In the genomic region with DNA sequence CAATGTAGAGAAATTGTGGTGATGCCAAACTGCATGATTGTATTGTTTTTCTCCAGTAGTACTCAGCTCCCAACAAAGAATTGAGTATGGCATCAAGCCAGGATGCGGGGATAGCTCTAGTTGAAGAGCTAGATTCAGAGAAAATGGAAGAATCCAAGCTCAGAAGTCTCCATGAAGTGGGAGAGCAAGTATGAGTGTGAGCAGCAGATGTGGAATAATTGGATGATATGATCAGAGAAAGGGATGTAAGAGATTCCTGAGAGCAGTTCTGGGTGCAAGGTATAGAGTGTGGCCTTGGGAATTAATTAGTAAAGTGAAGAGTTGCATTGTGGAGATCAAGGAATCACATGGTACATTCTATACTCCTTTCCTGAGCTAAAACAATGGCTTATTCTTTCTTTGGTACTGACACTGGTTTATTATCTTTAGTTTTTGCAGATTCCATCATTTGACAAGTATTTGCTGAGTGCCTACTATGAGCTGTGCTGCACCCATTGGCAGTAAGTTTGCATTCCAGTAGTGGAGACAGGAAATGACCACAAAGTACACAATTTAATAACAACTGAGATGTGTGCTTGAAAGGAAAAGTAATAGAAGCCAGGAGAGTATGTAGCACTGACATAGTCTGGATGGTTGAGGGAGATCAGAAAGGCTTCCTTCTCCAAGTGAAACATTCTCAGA, we compare ENCODE assay signal across 13 cellular contexts.
DNase-seq lines count a peak whose midpoint lies in the region; ATAC-seq and TF ChIP-seq lines count a peak whose summit lies in the region.
"Had no signal": no experiment of that assay in that cellular context is flagged by ENCODE, and none has a peak within 500 bp of the region (broad histone marks: within the 10 kb centered on the region; RNA-seq: fewer than 3 reads in every experiment).

No MANE protein-coding gene starts in this region.

- H3K27me3 Mint-ChIP-seq in activated T-helper 17 cell treated with anti-CD3 and anti-CD28 coated beads, Interleukin-2, amount 50 U/mL, for 72 hours: no peaks in the 10 kb centered on the region
- no peaks in the 10 kb centered on the region for H3K27me3 Mint-ChIP-seq in stimulated activated naive CD8-positive, alpha-beta T cell treated with anti-CD3 and anti-CD28 coated beads, Interleukin-15, amount 100 ng/mL, for 72 hours
- no peaks in the 10 kb centered on the region for H3K27me3 Mint-ChIP-seq in CD14-positive monocyte (ENCODE audit: low read depth in 3 of 3)
- H3K27me3 Mint-ChIP-seq: naive thymus-derived CD8-positive, alpha-beta T cell had no signal

- H3K4me3 Mint-ChIP-seq in activated T-helper 17 cell treated with anti-CD3 and anti-CD28 coated beads, Interleukin-2, amount 50 U/mL, for 72 hours: no peak overlapping the region
- H3K4me3 Mint-ChIP-seq in stimulated activated naive CD8-positive, alpha-beta T cell treated with anti-CD3 and anti-CD28 coated beads, Interleukin-15, amount 100 ng/mL, for 72 hours: no peak overlapping the region
- H3K4me3 Mint-ChIP-seq in CD14-positive monocyte: no peak overlapping the region
- H3K4me3 Mint-ChIP-seq: naive thymus-derived CD8-positive, alpha-beta T cell had no signal

- TF ChIP-seq CTCF in CD14-positive monocyte (IDR thresholded peaks at IDR 0.05): no peak

- intact Hi-C loops in CD14-positive monocyte (cut with micrococcal nuclease): no loop called here

- H3K4me1 Mint-ChIP-seq in activated T-helper 17 cell treated with anti-CD3 and anti-CD28 coated beads, Interleukin-2, amount 50 U/mL, for 72 hours: no peaks in the 10 kb centered on the region
- no peaks in the 10 kb centered on the region for H3K4me1 Mint-ChIP-seq in stimulated activated naive CD8-positive, alpha-beta T cell treated with anti-CD3 and anti-CD28 coated beads, Interleukin-15, amount 100 ng/mL, for 72 hours
- no peaks in the 10 kb centered on the region for H3K4me1 Mint-ChIP-seq in CD14-positive monocyte
- H3K4me1 Mint-ChIP-seq: naive thymus-derived CD8-positive, alpha-beta T cell had no signal

- no peak overlapping the region for H3K27ac Mint-ChIP-seq in activated T-helper 17 cell treated with anti-CD3 and anti-CD28 coated beads, Interleukin-2, amount 50 U/mL, for 72 hours
- no peak overlapping the region for H3K27ac Mint-ChIP-seq in stimulated activated naive CD8-positive, alpha-beta T cell treated with anti-CD3 and anti-CD28 coated beads, Interleukin-15, amount 100 ng/mL, for 72 hours
- no peak overlapping the region for H3K27ac Mint-ChIP-seq in CD14-positive monocyte
- H3K27ac Mint-ChIP-seq: naive thymus-derived CD8-positive, alpha-beta T cell had no signal

- H3K9me3 Mint-ChIP-seq in activated T-helper 17 cell treated with anti-CD3 and anti-CD28 coated beads, Interleukin-2, amount 50 U/mL, for 72 hours: no peaks in the 10 kb centered on the region
- H3K9me3 Mint-ChIP-seq in stimulated activated naive CD8-positive, alpha-beta T cell treated with anti-CD3 and anti-CD28 coated beads, Interleukin-15, amount 100 ng/mL, for 72 hours: no peaks in the 10 kb centered on the region
- peaks cover 0 to 2% (median 0%) of the 10 kb centered on the region in 7 donors for H3K9me3 Mint-ChIP-seq in CD14-positive monocyte
- H3K9me3 Mint-ChIP-seq: naive thymus-derived CD8-positive, alpha-beta T cell had no signal

- no peaks in the 10 kb centered on the region for H3K36me3 Mint-ChIP-seq in activated T-helper 17 cell treated with anti-CD3 and anti-CD28 coated beads, Interleukin-2, amount 50 U/mL, for 72 hours (ENCODE audit: low read depth)
- no peaks in the 10 kb centered on the region for H3K36me3 Mint-ChIP-seq in CD14-positive monocyte
- H3K36me3 Mint-ChIP-seq: naive thymus-derived CD8-positive, alpha-beta T cell had no signal

- peak; percentile 16 for ATAC-seq in activated T-helper 17 cell treated with anti-CD3 and anti-CD28 coated beads, Interleukin-2, amount 50 U/mL, for 72 hours (replicated peaks)
- no peak for ATAC-seq in GM21423 (IDR thresholded peaks at IDR 0.05; ENCODE audit: unreplicated experiment)
- no peak for ATAC-seq in stimulated activated naive CD8-positive, alpha-beta T cell treated with anti-CD3 and anti-CD28 coated beads, Interleukin-15, amount 100 ng/mL, for 72 hours
- ATAC-seq: naive thymus-derived CD8-positive, alpha-beta T cell had no signal

- DNase-seq in NCI-H2196 (lab: John Stamatoyannopoulos, UW; ENCODE audit: unreplicated experiment): peak; percentile 33
- no peak for DNase-seq in NCI-H2196 treated with DMSO at 0.1 percent for 48 hours (lab: John Stamatoyannopoulos, UW; ENCODE audit: unreplicated experiment)
- peak; percentile 83 for DNase-seq in foreskin melanocyte
- peak; percentile 89 for DNase-seq in superior temporal gyrus (ENCODE audit: extremely low spot score)
- DNase-seq in stimulated activated naive CD8-positive, alpha-beta T cell treated with anti-CD3 and anti-CD28 coated beads, Interleukin-15, amount 100 ng/mL, for 72 hours: no peak
- no peak for DNase-seq in CD14-positive monocyte (ENCODE audit: low spot score)
- DNase-seq: heart right ventricle; naive thymus-derived CD8-positive, alpha-beta T cell; NCI-H69; stimulated activated CD4-positive, alpha-beta T cell treated with anti-CD3 and anti-CD28 coated beads, Interleukin-4, amount 100 ng/mL, for 24 hours; tibial artery had no signal

Comparison
In these comparisons a context has a peak if more than half of its experiments do, and no peak if none do; other contexts are left out.
1. DNase-seq: peak in NCI-H2196 (single experiment), foreskin melanocyte (single experiment) and superior temporal gyrus (single experiment); none in NCI-H2196 treated with DMSO at 0.1 percent for 48 hours (single experiment), stimulated activated naive CD8-positive, alpha-beta T cell treated with anti-CD3 and anti-CD28 coated beads, Interleukin-15, amount 100 ng/mL, for 72 hours (0 of 2) and CD14-positive monocyte (single experiment).